In the genomic region with DNA sequence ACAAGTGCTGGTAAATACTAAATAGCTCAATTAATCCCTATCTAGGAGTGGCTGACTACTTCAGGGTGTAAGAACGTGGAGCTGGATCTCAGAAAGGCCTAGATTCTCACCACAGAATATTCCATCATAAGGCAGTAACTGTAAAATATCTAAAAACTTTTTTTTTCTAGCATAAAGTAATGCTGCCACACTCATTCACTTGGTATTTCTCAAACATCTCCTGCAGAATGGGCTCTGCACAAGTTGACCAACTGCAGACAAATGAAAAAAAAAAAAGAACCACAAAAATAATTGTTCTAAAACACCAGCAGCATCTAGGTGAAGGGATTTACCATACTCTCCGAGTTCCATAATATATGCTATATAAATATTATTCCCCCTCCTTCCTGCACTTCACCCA, we compare ENCODE assay signal across 12 cellular contexts. TPM values are rescaled to one million over a fixed set of nuclear protein-coding genes. Genes with fewer than 3 reads are reported as not detected.
DNase-seq lines count a peak whose midpoint lies in the region; ATAC-seq and TF ChIP-seq lines count a peak whose summit lies in the region.
"Had no signal": no experiment of that assay in that cellular context is flagged by ENCODE, and none has a peak within 500 bp of the region (broad histone marks: within the 10 kb centered on the region; RNA-seq: fewer than 3 reads in every experiment).

No MANE protein-coding gene starts in this region.

- no peak overlapping the region for H3K27ac ChIP-seq in IMR-90 (ENCODE audit: insufficient read depth, low read length)

- peaks cover 9% of the 10 kb centered on the region for H3K9me1 ChIP-seq in IMR-90 (ENCODE audit: insufficient read depth, low read length)

- peak overlapping the region; percentile 91 to 95 for H3K4me3 Mint-ChIP-seq in effector memory CD8-positive, alpha-beta T cell
- H3K4me3 Mint-ChIP-seq in osteocyte (ENCODE audit: unreplicated experiment): peak overlapping the region; percentile 86

- H3K27me3 Mint-ChIP-seq in effector memory CD8-positive, alpha-beta T cell: no peaks in the 10 kb centered on the region
- H3K27me3 Mint-ChIP-seq in osteocyte (ENCODE audit: unreplicated experiment): no peaks in the 10 kb centered on the region

- no peak overlapping the region for H2AK9ac ChIP-seq in IMR-90 (replicated peaks; ENCODE audit: low read depth, low read length, poor library complexity)

- H2BK120ac ChIP-seq in IMR-90 (ENCODE audit: low read depth, low read length): no peak overlapping the region

- no peak overlapping the region for H4K91ac ChIP-seq in IMR-90 (ENCODE audit: insufficient read depth, low read depth, low read length)

- H4K20me1 ChIP-seq in IMR-90 (ENCODE audit: insufficient read depth, low read length): no peaks in the 10 kb centered on the region

- POLR2A ChIA-PET in IMR-90 (lab: Charles Lee; ENCODE audit: unreplicated experiment): interaction anchor here (0.6 to 0.8 kb wide), 2 partner anchors 12 to 63 kb away, joined by 3 read pairs; no protein-coding TSS in a partner anchor

- TF ChIP-seq CTCF in IMR-90 (conservative IDR thresholded peaks at IDR 0.05; ENCODE audit: low read depth, low read length): no peak
- no peak for TF ChIP-seq CTCF in osteocyte (IDR thresholded peaks at IDR 0.05)

- ATAC-seq in IMR-90 (ENCODE audit: low read depth) (no peak), HG02885 (IDR thresholded peaks at IDR 0.05; ENCODE audit: poor library complexity, unreplicated experiment) (no peak), HG02798 (IDR thresholded peaks at IDR 0.05; ENCODE audit: poor library complexity, unreplicated experiment) (no peak), GM18511 (IDR thresholded peaks at IDR 0.05; ENCODE audit: unreplicated experiment) (no peak)
- ATAC-seq in effector memory CD8-positive, alpha-beta T cell (replicated peaks): no peak

- H3K23ac ChIP-seq in IMR-90 (ENCODE audit: low read depth, low read length): no peak overlapping the region

- H3K4me3 ChIP-seq in IMR-90 (ENCODE audit: insufficient read depth, low read depth, low read length): no peak overlapping the region

- intact Hi-C loops in IMR-90 (cut with micrococcal nuclease): no loop called here

- no TSS peak for BruUV-seq in IMR-90 (replicated peaks; lab: Mats Ljungman, UMichigan)

- peaks cover 4% of the 10 kb centered on the region for H3K4me1 ChIP-seq in IMR-90 (ENCODE audit: control insufficient read depth, insufficient read depth, low read length)

- H2AFZ ChIP-seq in IMR-90 (replicated peaks; ENCODE audit: low read length, poor library complexity): no peak overlapping the region

- no peaks in the 10 kb centered on the region for H3K9me3 ChIP-seq in IMR-90 (ENCODE audit: control insufficient read depth, insufficient read depth, low read length)

- in situ Hi-C loops in IMR-90 (cut with MboI; ENCODE audit: low sequenced_read_pairs): no loop called here

- H3K4me2 ChIP-seq in IMR-90 (ENCODE audit: low read depth, low read length): peak overlapping the region; percentile 88

- no peak overlapping the region for H4K5ac ChIP-seq in IMR-90 (ENCODE audit: low read depth, low read length)

- 0 out of 4 replicates have a peak overlapping the region, but pooled peaks of 1 of the 2 experiments have one; percentile 5 for H4K8ac ChIP-seq in IMR-90 (ENCODE audit: low read depth in 2 of 2, low read length in 2 of 2)

- H3K9me3 Mint-ChIP-seq in effector memory CD8-positive, alpha-beta T cell: no peaks in the 10 kb centered on the region
- H3K9me3 Mint-ChIP-seq in osteocyte (ENCODE audit: unreplicated experiment): no peaks in the 10 kb centered on the region
- H3K9me3 Mint-ChIP-seq: H9 had no signal

- no peak for TF ChIP-seq RAD21 in IMR-90 (IDR thresholded peaks at IDR 0.05; ENCODE audit: low read length)

- H3K36me3 ChIP-seq in IMR-90 (ENCODE audit: control insufficient read depth, insufficient read depth, low read length): no peaks in the 10 kb centered on the region

- H2BK15ac ChIP-seq in IMR-90 (ENCODE audit: low read depth, low read length): no peak overlapping the region

- no peak overlapping the region for H2AK5ac ChIP-seq in IMR-90 (ENCODE audit: low read depth, low read length)

- H3K27ac Mint-ChIP-seq in effector memory CD8-positive, alpha-beta T cell: peak overlapping the region; percentile 75 to 90
- peak overlapping the region; percentile 86 for H3K27ac Mint-ChIP-seq in osteocyte (ENCODE audit: unreplicated experiment)
- H3K27ac Mint-ChIP-seq: H9 had no signal

- CTCF ChIA-PET in IMR-90 (lab: Yijun Ruan, JAX): interaction anchor here (0.9 to 1.5 kb wide), 5 partner anchors 21 to 63 kb away, joined by 3 to 4 read pairs (median 4); no protein-coding TSS in a partner anchor

- TF ChIP-seq POLR2A in IMR-90 (IDR thresholded peaks at IDR 0.05; ENCODE audit: low read depth, low read length): no peak
- TF ChIP-seq POLR2A in erythroblast (IDR thresholded peaks at IDR 0.05; ENCODE audit: low read length): no peak

- H3K4ac ChIP-seq in IMR-90 (ENCODE audit: low read depth, low read length): peak overlapping the region; percentile 29; the same call in 1 of the 2 replicates

- H2BK5ac ChIP-seq in IMR-90 (ENCODE audit: low read depth, low read length, poor library complexity, severe bottlenecking): peak overlapping the region; percentile 70

- H3K56ac ChIP-seq in IMR-90 (ENCODE audit: extremely low read depth, insufficient read depth, low read length): 0 out of 2 replicates have a peak overlapping the region, but pooled peaks have one; percentile 27

- no peaks in the 10 kb centered on the region for H3K27me3 ChIP-seq in IMR-90 (ENCODE audit: control insufficient read depth, insufficient read depth, low read length)

- no peak overlapping the region for H3K14ac ChIP-seq in IMR-90 (replicated peaks; ENCODE audit: low read depth, low read length)

- WGBS in IMR-90 (ENCODE audit: extremely low coverage in 2 of 2, insufficient read length in 1 of 2), 2 experiments: no CpG with 5 or more reads among the region's 2 CpGs

- H3K79me1 ChIP-seq in IMR-90 (ENCODE audit: low read depth in 1 of 2, low read length in 2 of 2): peaks cover 0 to 14% of the 10 kb centered on the region in 2 experiments; a peak in 2 of 4 replicates

- H2BK20ac ChIP-seq in IMR-90 (ENCODE audit: low read depth, low read length): no peak overlapping the region

- dilution Hi-C loops in IMR-90 (cut with HindIII; ENCODE audit: low sequenced_read_pairs, unreplicated experiment): no loop called here

- 0 out of 2 replicates have a peak overlapping the region, but pooled peaks have one; percentile 72 for H3K9ac ChIP-seq in IMR-90 (ENCODE audit: low read depth, low read length)

- DNase-seq in AG20443 (ENCODE audit: low spot score): peak; percentile 31
- DNase-seq in IMR-90: peak; percentile 65
- no peak for DNase-seq in effector memory CD8-positive, alpha-beta T cell
- DNase-seq in osteocyte (ENCODE audit: extremely low spot score, unreplicated experiment): no peak
- no peak for DNase-seq in erythroblast (lab: John Stamatoyannopoulos, UW)
- DNase-seq: NCI-H2171 had no signal

- no peak overlapping the region for H3K18ac ChIP-seq in IMR-90 (ENCODE audit: low read depth, low read length)

- H3K4me1 Mint-ChIP-seq in effector memory CD8-positive, alpha-beta T cell (ENCODE audit: low read depth in 2 of 2): peaks cover 25 to 42% of the 10 kb centered on the region in 2 donors
- peaks cover 23% of the 10 kb centered on the region for H3K4me1 Mint-ChIP-seq in osteocyte (ENCODE audit: unreplicated experiment)

- H3K36me3 Mint-ChIP-seq in effector memory CD8-positive, alpha-beta T cell (ENCODE audit: insufficient read depth): peaks cover 6% of the 10 kb centered on the region
- no peaks in the 10 kb centered on the region for H3K36me3 Mint-ChIP-seq in osteocyte (ENCODE audit: unreplicated experiment)

TF ChIP-seq in IMR-90, 13 proteins besides CTCF, POLR2A, EP300 and RAD21:
- TF ChIP-seq NFE2L2 (IDR thresholded peaks at IDR 0.05; ENCODE audit: low read depth, low read length) (no peak), MAFK (IDR thresholded peaks at IDR 0.05; ENCODE audit: low read depth, low read length) (no peak)

RNA-seq across cellular contexts. Expression of a gene that starts 9.0 kb away (rescaled TPM):
- total RNA-seq in IMR-90 (2012; rRNA removed) (not detected in 2 replicates), osteocyte (not detected in 2 replicates)
- polyA plus RNA-seq in IMR-90 (2012; rRNA removed): not detected in 2 replicates
- 0.05 TPM in 1 of 2 replicates, not detected in the other for polyA plus RNA-seq in IMR-90 (2012; cell fraction: cytosol; rRNA removed)
- polyA plus RNA-seq in IMR-90 (2012; cell fraction: nucleus; rRNA removed; ENCODE audit: low replicate concordance): 0.05 and 0.37 TPM in 2 replicates
- total RNA-seq: dermis blood vessel endothelial cell, H9, SK-MEL-5 had no signal

RNA-seq across cellular contexts. Expression of a gene that starts 26.7 kb away (rescaled TPM):
- total RNA-seq in IMR-90 (2012; rRNA removed): not detected in 2 replicates
- 0.04 and 0.07 TPM in 2 replicates for polyA plus RNA-seq in IMR-90 (2012; rRNA removed)
- polyA plus RNA-seq in IMR-90 (2012; cell fraction: cytosol; rRNA removed): 0.04 and 0.07 TPM in 2 replicates
- 0.06 TPM in 1 of 2 replicates, not detected in the other for polyA plus RNA-seq in IMR-90 (2012; cell fraction: nucleus; rRNA removed; ENCODE audit: low replicate concordance)
- total RNA-seq in osteocyte: not detected in 2 replicates
- total RNA-seq: dermis blood vessel endothelial cell, H9, SK-MEL-5 had no signal

RNA-seq across cellular contexts. Expression of a gene that starts 46.5 kb away (rescaled TPM):
- 0.56 and 0.72 TPM in 2 replicates for total RNA-seq in IMR-90 (2012; rRNA removed)
- 0.51 and 0.55 TPM in 2 replicates for polyA plus RNA-seq in IMR-90 (2012; rRNA removed)
- polyA plus RNA-seq in IMR-90 (2012; cell fraction: cytosol; rRNA removed): 0.14 and 0.71 TPM in 2 replicates
- 0.63 and 1.3 TPM in 2 replicates for polyA plus RNA-seq in IMR-90 (2012; cell fraction: nucleus; rRNA removed; ENCODE audit: low replicate concordance)
- total RNA-seq in osteocyte: 0.52 and 0.83 TPM in 2 replicates

RNA-seq across cellular contexts. Expression of a gene that starts 51.3 kb away (rescaled TPM):
- total RNA-seq in IMR-90 (2012; rRNA removed): not detected in 2 replicates
- polyA plus RNA-seq in IMR-90 (2012; rRNA removed): not detected in 2 replicates
- polyA plus RNA-seq in IMR-90 (2012; cell fraction: cytosol; rRNA removed): not detected in 2 replicates
- polyA plus RNA-seq in IMR-90 (2012; cell fraction: nucleus; rRNA removed; ENCODE audit: low replicate concordance): 0.05 TPM in 1 of 2 replicates, not detected in the other
- total RNA-seq in osteocyte: not detected in 2 replicates
- total RNA-seq: dermis blood vessel endothelial cell, H9, SK-MEL-5 had no signal

Comparison
In these comparisons a context has a peak if more than half of its experiments do, and no peak if none do; other contexts are left out.
1. DNase-seq: peak in AG20443 (single experiment) and IMR-90 (single experiment); none in effector memory CD8-positive, alpha-beta T cell (0 of 3), osteocyte (single experiment) and erythroblast (0 of 2).